Comparison of ENCODE assay signal across 8 cellular contexts in genomic region chr6:52389626-52390360, GRCh38. TPM values are rescaled to one million over a fixed set of nuclear protein-coding genes. Genes with fewer than 3 reads are reported as not detected.
A peak's percentile ranks its signal among the peaks of the same experiment; 100 is the strongest.
DNase-seq lines count a peak whose midpoint lies in the region; ATAC-seq and TF ChIP-seq lines count a peak whose summit lies in the region.

No MANE protein-coding gene starts in this region.

- H3K4me3 Mint-ChIP-seq in activated naive CD8-positive, alpha-beta T cell treated with anti-CD3 and anti-CD28 coated beads, Interleukin-2, amount 50 U/mL, for 24 hours = peak overlapping the region; percentile 73

- peaks cover 10% of the 10 kb centered on the region for H3K4me1 ChIP-seq in testis

- no peak for TF ChIP-seq POLR2A in testis (IDR thresholded peaks at IDR 0.05)

- no peaks in the 10 kb centered on the region for H3K27me3 ChIP-seq in testis

- H3K4me1 Mint-ChIP-seq in activated naive CD8-positive, alpha-beta T cell treated with anti-CD3 and anti-CD28 coated beads, Interleukin-2, amount 50 U/mL, for 24 hours = peaks cover 81% of the 10 kb centered on the region

- intact Hi-C loops in left colon (cut with DNase I, micrococcal nuclease) (no loop called here), testis (cut with DNase I; ENCODE audit: low total_unique reads) (loop anchor here (10.0 kb wide), 1 partner anchor 105 kb away; the partner anchor contains the start of gene MCM3)

- H3K9me3 Mint-ChIP-seq in activated naive CD8-positive, alpha-beta T cell treated with anti-CD3 and anti-CD28 coated beads, Interleukin-2, amount 50 U/mL, for 24 hours = peaks cover 9% of the 10 kb centered on the region

- DNase-seq in DMS153 treated with DMSO at 0.1 percent for 48 hours (lab: John Stamatoyannopoulos, UW; ENCODE audit: unreplicated experiment) = peak; percentile 72
- peak; percentile 85 for DNase-seq in RPMI8226
- peak; percentile 51 for DNase-seq in activated naive CD8-positive, alpha-beta T cell treated with anti-CD3 and anti-CD28 coated beads, Interleukin-2, amount 50 U/mL, for 24 hours
- DNase-seq in left colon = peak; percentile 81 to 84
- peak; percentile 30 for DNase-seq in testis
- DNase-seq in NCI-H187 treated with DMSO at 0.1 percent for 48 hours (lab: John Stamatoyannopoulos, UW) = no peak

- H3K27me3 Mint-ChIP-seq in activated naive CD8-positive, alpha-beta T cell treated with anti-CD3 and anti-CD28 coated beads, Interleukin-2, amount 50 U/mL, for 24 hours = no peaks in the 10 kb centered on the region

- no peaks in the 10 kb centered on the region for H3K36me3 ChIP-seq in testis (ENCODE audit: low read depth, missing control alignments)

- ATAC-seq in GM19372 (IDR thresholded peaks at IDR 0.05; ENCODE audit: low read depth, unreplicated experiment) (peak; percentile 55), HG03432 (IDR thresholded peaks at IDR 0.05; ENCODE audit: unreplicated experiment) (peak; percentile 69), left colon (peak; percentile 90)
- ATAC-seq in activated naive CD8-positive, alpha-beta T cell treated with anti-CD3 and anti-CD28 coated beads, Interleukin-2, amount 50 U/mL, for 24 hours = peak; percentile 52

- peaks cover 7% of the 10 kb centered on the region for H3K36me3 Mint-ChIP-seq in activated naive CD8-positive, alpha-beta T cell treated with anti-CD3 and anti-CD28 coated beads, Interleukin-2, amount 50 U/mL, for 24 hours (ENCODE audit: low read depth)

- H3K27ac Mint-ChIP-seq in activated naive CD8-positive, alpha-beta T cell treated with anti-CD3 and anti-CD28 coated beads, Interleukin-2, amount 50 U/mL, for 24 hours = peak overlapping the region; percentile 97

- TF ChIP-seq CTCF in testis (IDR thresholded peaks at IDR 0.05) = no peak

- H3K27ac ChIP-seq in testis = no peak overlapping the region

- WGBS in testis, 2 donors = 40% methylated on average over 8 of the region's 8 CpGs

- H3K4me3 ChIP-seq in testis = no peak overlapping the region

- H3K9me3 ChIP-seq in testis = no peaks in the 10 kb centered on the region

RNA-seq across cellular contexts. Expression of gene PAQR8, which starts 27.8 kb away (rescaled TPM):
- 100 to 1,000 TPM; 152 to 158 TPM for total RNA-seq in left colon
- 10 to 100 TPM in 1 of 2 donors, 1 to 10 TPM in 1; 9.0 to 11.0 TPM for total RNA-seq in testis
- polyA plus RNA-seq in testis (ENCODE audit: insufficient read depth, low read depth, low replicate concordance) = 8.3 TPM

RNA-seq across cellular contexts. Expression of gene EFHC1, which starts 30.3 kb away (rescaled TPM):
- 10 to 100 TPM; 11.1 to 13.8 TPM for total RNA-seq in left colon
- total RNA-seq in testis = 10 to 100 TPM; 41.8 to 62.9 TPM
- polyA plus RNA-seq in testis (ENCODE audit: insufficient read depth, low read depth, low replicate concordance) = 133 TPM

Comparison
In these comparisons a context has a peak if more than half of its experiments do, and no peak if none do; other contexts are left out.
1. RNA of gene PAQR8, which starts 27.8 kb away (total RNA-seq): 152 to 158 TPM in left colon; 9.0 to 11.0 TPM in testis; every median in the first group is over 10 times any median in the second.
2. Peak in every context shown above with its lines, with median percentiles within 50 percentile points of each other: ATAC-seq.